In genomic region chr17:72726936-72727335, GRCh38 we compare ENCODE assay signal across 8 cellular contexts.
DNase-seq lines count a peak whose midpoint lies in the region; ATAC-seq and TF ChIP-seq lines count a peak whose summit lies in the region.

No MANE protein-coding gene starts in this region.

- no peaks in the 10 kb centered on the region for H3K9me3 Mint-ChIP-seq in CD4-positive, CD25-positive, alpha-beta regulatory T cell
- H3K9me3 Mint-ChIP-seq in CD14-positive monocyte = no peaks in the 10 kb centered on the region

- peaks cover 26% of the 10 kb centered on the region for H3K4me1 ChIP-seq in CD4-positive, CD25-positive, alpha-beta regulatory T cell (ENCODE audit: control insufficient read depth, insufficient read depth, low read length, poor library complexity, severe bottlenecking)

- H3K4me1 Mint-ChIP-seq in CD4-positive, CD25-positive, alpha-beta regulatory T cell = peaks cover 11 to 32% (median 23%) of the 10 kb centered on the region in 4 donors
- H3K4me1 Mint-ChIP-seq in CD14-positive monocyte = peaks cover 17% of the 10 kb centered on the region

- peaks cover 4% of the 10 kb centered on the region for H3K36me3 Mint-ChIP-seq in CD4-positive, CD25-positive, alpha-beta regulatory T cell
- peaks cover 25 to 34% of the 10 kb centered on the region in 2 donors for H3K36me3 Mint-ChIP-seq in CD14-positive monocyte

- H3K27me3 ChIP-seq in CD4-positive, CD25-positive, alpha-beta regulatory T cell (ENCODE audit: control insufficient read depth, insufficient read depth, low read length) = no peaks in the 10 kb centered on the region

- no peaks in the 10 kb centered on the region for H3K9me3 ChIP-seq in CD4-positive, CD25-positive, alpha-beta regulatory T cell (ENCODE audit: control insufficient read depth in 2 of 2, low read length in 2 of 2)

- peak; percentile 84 to 88 for ATAC-seq in CD4-positive, CD25-positive, alpha-beta regulatory T cell (ENCODE audit: low read depth in 2 of 2)
- ATAC-seq in GM19035 (IDR thresholded peaks at IDR 0.05; ENCODE audit: unreplicated experiment) (peak; percentile 93), HG03108 (IDR thresholded peaks at IDR 0.05; ENCODE audit: unreplicated experiment) (peak; percentile 93), sciatic nerve (no peak)

- H3K27ac Mint-ChIP-seq in CD4-positive, CD25-positive, alpha-beta regulatory T cell = peak overlapping the region; percentile 86 to 99 (median 95)
- peak overlapping the region in 3 of 7 donors; percentile 58 to 77 (median 67) for H3K27ac Mint-ChIP-seq in CD14-positive monocyte

- no peaks in the 10 kb centered on the region for H3K27me3 Mint-ChIP-seq in CD4-positive, CD25-positive, alpha-beta regulatory T cell
- no peaks in the 10 kb centered on the region for H3K27me3 Mint-ChIP-seq in CD14-positive monocyte (ENCODE audit: low read depth in 3 of 3)

- H3K4me3 ChIP-seq in CD4-positive, CD25-positive, alpha-beta regulatory T cell (ENCODE audit: low read depth, low read length) = peak overlapping the region; percentile 85
- no peak overlapping the region for H3K4me3 ChIP-seq in epithelial cell of esophagus (ENCODE audit: low read length)

- TF ChIP-seq CTCF in epithelial cell of esophagus (IDR thresholded peaks at IDR 0.05; ENCODE audit: insufficient read depth, low read depth, low read length, missing control alignments) = no peak
- TF ChIP-seq CTCF in CD14-positive monocyte (IDR thresholded peaks at IDR 0.05) = no peak

- intact Hi-C loops in sciatic nerve (cut with DNase I) = loop anchor here (10.0 kb wide), 1 partner anchor 162 kb away; no protein-coding TSS in a partner anchor
- intact Hi-C loops in CD14-positive monocyte (cut with micrococcal nuclease) = loop anchor here in 1 of 2 donors (5.0 to 10.0 kb wide), 2 partner anchors 428 to 645 kb away; no protein-coding TSS in a partner anchor

- DNase-seq in CD4-positive, CD25-positive, alpha-beta regulatory T cell = peak; percentile 1 to 83 (median 42)
- peak; percentile 86 for DNase-seq in RPMI8226
- peak; percentile 25 for DNase-seq in epithelial cell of esophagus (ENCODE audit: low read depth)
- DNase-seq in nucleus accumbens (lab: John Stamatoyannopoulos, UW) = no peak
- no peak for DNase-seq in sciatic nerve (ENCODE audit: low spot score)
- DNase-seq in CD14-positive monocyte (ENCODE audit: low spot score) = no peak

- H3K27ac ChIP-seq in CD4-positive, CD25-positive, alpha-beta regulatory T cell (ENCODE audit: insufficient read depth, low read length, poor library complexity, severe bottlenecking) = peak overlapping the region; percentile 61

- peak overlapping the region; percentile 14 to 88 (median 84) for H3K4me3 Mint-ChIP-seq in CD4-positive, CD25-positive, alpha-beta regulatory T cell
- H3K4me3 Mint-ChIP-seq in CD14-positive monocyte = peak overlapping the region in 1 of 2 donors; percentile 9

- no peaks in the 10 kb centered on the region for H3K36me3 ChIP-seq in CD4-positive, CD25-positive, alpha-beta regulatory T cell (ENCODE audit: control insufficient read depth, insufficient read depth, low read length)

Comparison
In these comparisons a context has a peak if more than half of its experiments do, and no peak if none do; other contexts are left out.
1. DNase-seq: peak in CD4-positive, CD25-positive, alpha-beta regulatory T cell (3 of 3), RPMI8226 (single experiment) and epithelial cell of esophagus (single experiment); none in nucleus accumbens (0 of 56), sciatic nerve (single experiment) and CD14-positive monocyte (single experiment).